8 cellular contexts compared by ENCODE assay signal in genomic region chr19:3062165-3063105, GRCh38. TPM values are rescaled to one million over a fixed set of nuclear protein-coding genes. Genes with fewer than 3 reads are reported as not detected.
DNase-seq lines count a peak whose midpoint lies in the region; ATAC-seq and TF ChIP-seq lines count a peak whose summit lies in the region.

TSS of gene TLE5 (minus strand) at chr19:3062495. CDS start at chr19:3062200, 295 bp downstream.

- peak; percentile 39 for ATAC-seq in GM18502 (IDR thresholded peaks at IDR 0.05; ENCODE audit: poor library complexity, unreplicated experiment)

- H3K4me3 ChIP-seq in coronary artery, result peak within 1 kb of the TSS; percentile 97
- peak within 1 kb of the TSS; percentile 41 to 92 (median 80) for H3K4me3 ChIP-seq in liver (ENCODE audit: low read depth in 1 of 3, low read length in 3 of 3)

- no peaks in the 10 kb centered on the region for H3K9me3 ChIP-seq in liver (ENCODE audit: control insufficient read depth in 4 of 4, low read length in 3 of 4)

- no peak for TF ChIP-seq RAD21 in liver (IDR thresholded peaks at IDR 0.05)

- H3K4me1 ChIP-seq in liver (ENCODE audit: control insufficient read depth in 4 of 4, insufficient read depth in 4 of 4, low read length in 3 of 4), result peaks cover 3 to 29% (median 19%) of the 10 kb centered on the region in 4 donors

- H3K27ac ChIP-seq in coronary artery, result peak within 1 kb of the TSS; percentile 73 to 100
- peak within 1 kb of the TSS; percentile 88 to 90 for H3K27ac ChIP-seq in liver (ENCODE audit: low read depth in 1 of 2, low read length in 2 of 2)

- H3K27me3 ChIP-seq in liver (ENCODE audit: control insufficient read depth in 4 of 4, insufficient read depth in 4 of 4, low read length in 3 of 4), result no peaks in the 10 kb centered on the region

- 1% methylated on average over 111 of the region's 111 CpGs for WGBS in liver

- DNase-seq in NCI-H1105 treated with DMSO at 0.1 percent for 48 hours (lab: John Stamatoyannopoulos, UW) (peak; percentile 38), coronary artery (ENCODE audit: low spot score) (no peak), iPS-NIHi7 (ENCODE audit: extremely low spot score) (no peak), DMS114 treated with DMSO at 0.1 percent for 48 hours (lab: John Stamatoyannopoulos, UW; ENCODE audit: unreplicated experiment) (no peak)
- DNase-seq in activated CD4-positive, alpha-beta T cell treated with anti-CD3 and anti-CD28 coated beads for 48 hours, result peak; percentile 71
- DNase-seq in stimulated activated CD4-positive, alpha-beta T cell treated with anti-CD3 and anti-CD28 coated beads, Interleukin-4, amount 100 ng/mL, for 24 hours, result peak; percentile 71

- peak within 1 kb of the TSS in 1 of 2 donors; percentile 53 for H3K9ac ChIP-seq in liver (ENCODE audit: low read depth in 1 of 2, low read length in 2 of 2)

- H3K36me3 ChIP-seq in liver (ENCODE audit: control insufficient read depth in 4 of 4, insufficient read depth in 3 of 4, low read depth in 1 of 4, low read length in 3 of 4), result peaks cover 0 to 13% (median 9%) of the 10 kb centered on the region in 4 donors

- no peak for TF ChIP-seq CTCF in coronary artery (IDR thresholded peaks at IDR 0.05)
- TF ChIP-seq CTCF in liver (IDR thresholded peaks at IDR 0.05; ENCODE audit: low read depth, low read length, missing input control), result no peak

TF ChIP-seq in liver, 16 proteins besides CTCF, POLR2A, EP300 and RAD21:
- no peak for TF ChIP-seq TAF1 (conservative IDR thresholded peaks at IDR 0.05)
- TF ChIP-seq FOXA2 (IDR thresholded peaks at IDR 0.05), result no peak
- no peak for TF ChIP-seq RXRA (IDR thresholded peaks at IDR 0.05)
- peak; percentile 43 for TF ChIP-seq YY1 (IDR thresholded peaks at IDR 0.05)
- TF ChIP-seq JUND (IDR thresholded peaks at IDR 0.05), result no peak
- no peak for TF ChIP-seq FOXA1 (IDR thresholded peaks at IDR 0.05)
- no peak for TF ChIP-seq SP1 (IDR thresholded peaks at IDR 0.05)
- TF ChIP-seq REST (IDR thresholded peaks at IDR 0.05), result no peak

RNA-seq across cellular contexts. Expression of gene TLE5, which starts in this region (rescaled TPM):
- 10 to 100 TPM; 48.0 to 61.7 TPM for total RNA-seq in liver
- 100 to 1,000 TPM in 1 of 2 donors, 10 to 100 TPM in 1; 47.2 to 166 TPM for polyA plus RNA-seq in liver

Comparison
In these comparisons a context has a peak if more than half of its experiments do, and no peak if none do; other contexts are left out.
1. DNase-seq: peak in NCI-H1105 treated with DMSO at 0.1 percent for 48 hours (single experiment), activated CD4-positive, alpha-beta T cell treated with anti-CD3 and anti-CD28 coated beads for 48 hours (single experiment) and stimulated activated CD4-positive, alpha-beta T cell treated with anti-CD3 and anti-CD28 coated beads, Interleukin-4, amount 100 ng/mL, for 24 hours (single experiment); none in coronary artery (single experiment), iPS-NIHi7 (single experiment) and DMS114 treated with DMSO at 0.1 percent for 48 hours (single experiment).